In genomic region chr6:48597951-48598350, GRCh38 we compare ENCODE assay signal across 21 cellular contexts.
"Had no signal": no experiment of that assay in that cellular context is flagged by ENCODE, and none has a peak within 500 bp of the region (broad histone marks: within the 10 kb centered on the region; RNA-seq: fewer than 3 reads in every experiment).

No MANE protein-coding gene starts in this region.

- ATAC-seq: activated CD8-positive, alpha-beta T cell treated with anti-CD3 and anti-CD28 coated beads, Interleukin-2, amount 10 ng/mL, durations not matched to agents 7 days and 5 days; heart left ventricle; left colon; mucosa of descending colon; right lobe of liver had no signal

- H2AFZ ChIP-seq: parathyroid adenoma had no signal

- H3K9ac ChIP-seq: parathyroid adenoma had no signal

- H3K9me3 ChIP-seq: adrenal gland, heart left ventricle, mucosa of descending colon, right lobe of liver, thyroid gland had no signal

- H3K27me3 ChIP-seq: adrenal gland, heart left ventricle, right lobe of liver, thyroid gland had no signal

- DNase-seq: activated CD4-positive, alpha-beta T cell treated with anti-CD3 and anti-CD28 coated beads, Interleukin-2, amount 10 ng/mL, durations not matched to agents 7 days and 5 days; activated CD4-positive, CD25-positive, alpha-beta regulatory T cell treated with anti-CD3 and anti-CD28 coated beads, Interleukin-2, amount 50 U/mL, for 72 hours; activated CD8-positive, alpha-beta T cell treated with anti-CD3 and anti-CD28 coated beads, Interleukin-2, amount 10 ng/mL, durations not matched to agents 7 days and 5 days; activated gamma-delta T cell treated with Interleukin-2 at 50 U/mL for 16 hours; activated T-cell treated with anti-CD3 and anti-CD28 coated beads, Interleukin-2, amount 50 U/mL, for 1 hour; adrenal gland; cerebellar nuclear complex; cortex of kidney; heart left ventricle; left colon; mucosa of descending colon; naive B cell; nucleus accumbens; right lobe of liver; stimulated activated CD4-positive, alpha-beta T cell treated with anti-CD3 and anti-CD28 coated beads, Interleukin-1b, Interleukin-23, amount 100 ng/mL, for 48 hours; substantia nigra; thyroid gland had no signal

- H3K4me3 ChIP-seq: adrenal gland, heart left ventricle, mucosa of descending colon, right lobe of liver, skin epidermis, thyroid gland had no signal

- H3K27ac ChIP-seq: adrenal gland, epithelial cell of prostate, heart left ventricle, parathyroid adenoma, right lobe of liver, skin epidermis, thyroid gland had no signal

- FAIRE-seq: keratinocyte had no signal

- H3K79me2 ChIP-seq: parathyroid adenoma had no signal

- H3K36me3 ChIP-seq: adrenal gland, heart left ventricle, right lobe of liver, thyroid gland had no signal

- H3K4me1 ChIP-seq: adrenal gland, heart left ventricle, parathyroid adenoma, right lobe of liver, thyroid gland had no signal
